ENCODE assay signal across 8 cellular contexts in the genomic region with DNA sequence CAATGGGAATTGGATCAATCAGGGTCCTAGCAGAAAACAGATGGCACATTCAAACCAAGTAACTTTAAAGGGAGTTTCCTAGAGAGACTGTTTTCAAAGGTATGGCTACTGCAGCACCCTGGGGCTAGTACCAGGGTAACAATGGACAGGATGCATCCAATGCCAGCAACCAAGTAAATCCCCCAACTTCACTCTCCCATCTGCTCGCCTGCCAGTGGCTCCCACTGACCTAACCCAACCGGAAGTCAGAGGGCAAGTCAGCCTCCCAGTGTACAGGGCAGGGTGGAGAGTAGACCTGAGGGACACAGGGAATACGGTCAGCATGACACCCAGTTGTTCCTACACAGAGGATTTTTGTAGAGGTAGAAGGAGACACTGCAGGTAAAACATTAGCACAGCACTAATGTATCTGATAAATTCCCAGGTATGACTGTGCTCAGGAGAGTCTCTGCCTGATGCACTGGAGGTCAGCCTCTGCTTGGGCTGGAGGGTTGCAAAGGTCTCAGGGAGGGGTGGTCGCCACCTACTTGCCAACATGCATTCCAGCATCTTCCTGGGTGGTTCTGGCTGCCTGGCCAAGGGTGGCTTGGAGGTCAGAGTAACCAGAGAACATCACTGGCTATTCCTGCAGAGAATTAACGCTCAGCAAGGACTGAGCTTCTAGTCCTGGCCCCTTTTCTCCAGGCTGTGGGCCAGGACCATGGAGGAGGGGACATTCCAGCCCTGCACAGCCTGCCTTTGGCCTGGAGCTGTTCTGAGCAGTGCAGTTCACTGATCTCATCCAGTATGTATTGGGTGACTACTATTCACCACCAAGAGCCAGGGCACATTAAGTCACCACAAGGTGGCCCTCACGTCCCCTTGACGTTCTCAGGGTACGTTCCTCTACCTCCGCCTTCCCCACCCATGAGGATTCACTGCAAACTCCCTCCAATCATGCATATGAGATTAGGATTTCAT. TPM values are rescaled to one million over a fixed set of nuclear protein-coding genes. Genes with fewer than 3 reads are reported as not detected.
DNase-seq lines count a peak whose midpoint lies in the region; ATAC-seq and TF ChIP-seq lines count a peak whose summit lies in the region.

No MANE protein-coding gene starts in this region.

- 0 out of 2 replicates have a peak, but pooled peaks cover 7% of the 10 kb centered on the region for H4K20me1 ChIP-seq in PC-3 (ENCODE audit: low read length)

- no peak for TF ChIP-seq POLR2A in stomach (IDR thresholded peaks at IDR 0.05)

- TF ChIP-seq CTCF in AG04449 (IDR thresholded peaks at IDR 0.05; ENCODE audit: insufficient read depth, low read length, missing control alignments) (no peak), GM12873 (IDR thresholded peaks at IDR 0.05; ENCODE audit: insufficient read depth, low read depth, low read length, missing control alignments) (peak; percentile 53), PC-3 (conservative IDR thresholded peaks at IDR 0.05; ENCODE audit: low read depth, low read length) (peak; percentile 46), fibroblast of mammary gland (conservative IDR thresholded peaks at IDR 0.05; ENCODE audit: control insufficient read depth, insufficient read depth, low read depth, low read length) (peak; percentile 13), stomach (IDR thresholded peaks at IDR 0.05) (no peak)

- H3K27me3 ChIP-seq in PC-3 (ENCODE audit: low read length) (no peaks in the 10 kb centered on the region), stomach (peaks cover 3 to 46% (median 5%) of the 10 kb centered on the region in 3 donors)

- H3K4me3 ChIP-seq in AG04449 (ENCODE audit: low read depth, low read length) (no peak overlapping the region), PC-3 (ENCODE audit: low read length) (no peak overlapping the region), fibroblast of mammary gland (ENCODE audit: control insufficient read depth, low read depth, low read length) (no peak overlapping the region), stomach (no peak overlapping the region)

- H3K9me3 ChIP-seq in PC-3 (ENCODE audit: low read length), result no peaks in the 10 kb centered on the region
- no peaks in the 10 kb centered on the region for H3K9me3 ChIP-seq in stomach

- H2AFZ ChIP-seq in PC-3 (ENCODE audit: low read length), result no peak overlapping the region

- H3K9me2 ChIP-seq in PC-3 (replicated peaks; ENCODE audit: low read length), result no peaks in the 10 kb centered on the region

- POLR2A ChIA-PET in AG04449 (lab: Yijun Ruan, JAX) (no interaction called here), PC-3 (lab: Charles Lee; ENCODE audit: unreplicated experiment) (no interaction called here)

- ATAC-seq in PC-3 (no peak), GM19035 (IDR thresholded peaks at IDR 0.05; ENCODE audit: unreplicated experiment) (no peak)

- no TSS peak for BruUV-seq in PC-3 (replicated peaks; lab: Mats Ljungman, UMichigan)

- no peak overlapping the region; the same call in 1 of the 2 replicates for H3K9ac ChIP-seq in PC-3 (ENCODE audit: low read length)

- intact Hi-C loops in PC-3 (cut with micrococcal nuclease) (loop anchor here (2.0 kb wide), 1 partner anchor 35 kb away; no protein-coding TSS in a partner anchor), stomach (cut with DNase I; ENCODE audit: low total_unique reads) (no loop called here)

- H3K36me3 ChIP-seq in PC-3 (ENCODE audit: low read depth, low read length) (peaks cover 29% of the 10 kb centered on the region), stomach (peaks cover 0 to 7% (median 0%) of the 10 kb centered on the region in 4 donors)

- no peaks in the 10 kb centered on the region for H3F3A ChIP-seq in PC-3 (ENCODE audit: low read length, unreplicated experiment)

- peaks cover 46% of the 10 kb centered on the region for H3K4me1 ChIP-seq in PC-3 (ENCODE audit: insufficient read depth, low read length)
- peaks cover 2 to 28% (median 15%) of the 10 kb centered on the region in 4 donors for H3K4me1 ChIP-seq in stomach

- CTCF ChIA-PET in AG04449 (lab: Yijun Ruan, JAX), result interaction anchor here (1.0 to 3.7 kb wide), 18 partner anchors 9 to 657 kb away, joined by 3 to 37 read pairs (median 8); partner anchors contain the start of gene SMIM12
- CTCF ChIA-PET in PC-3 (lab: Charles Lee), result interaction anchor here (0.6 to 0.9 kb wide), 3 partner anchors 41 to 144 kb away, joined by 3 to 4 read pairs (median 3); no protein-coding TSS in a partner anchor

- no peak for TF ChIP-seq EP300 in stomach (IDR thresholded peaks at IDR 0.05)

- DNase-seq in AG04449 (ENCODE audit: low read depth, low spot score), result peak; percentile 9
- no peak for DNase-seq in PC-3
- peak; percentile 18 for DNase-seq in fibroblast of mammary gland (ENCODE audit: low read depth)
- no peak for DNase-seq in stimulated activated CD4-positive, alpha-beta T cell treated with anti-CD3 and anti-CD28 coated beads, Interleukin-4, amount 100 ng/mL, for 24 hours
- no peak for DNase-seq in COLO829 (ENCODE audit: low spot score)
- DNase-seq in stomach, result no peak

- no peak overlapping the region for H3K4me2 ChIP-seq in PC-3 (ENCODE audit: low read length)

- H3K79me2 ChIP-seq in PC-3 (ENCODE audit: low read length), result peaks cover 31% of the 10 kb centered on the region

- H3K27ac ChIP-seq in PC-3 (ENCODE audit: low read length), result peak overlapping the region; percentile 80
- no peak overlapping the region for H3K27ac ChIP-seq in stomach

- WGBS in stomach, 5 donors, result 43 to 60% (median 52%) methylated on average over 8 to 9 of the region's 9 CpGs

RNA-seq across cellular contexts. Expression of gene GJA4, which starts 5.1 kb away (rescaled TPM):
- not detected in 2 replicates for total RNA-seq in PC-3 (2014; rRNA removed)
- 1 to 10 TPM in 3 of 5 donors, not detected in 2; 1.7 to 4.8 (median 2.3) TPM for total RNA-seq in stomach
- polyA plus RNA-seq in stomach, result 1 to 10 TPM; 2.2 to 2.9 (median 2.6) TPM

RNA-seq across cellular contexts. Expression of gene GJB3, which starts 6.7 kb away (rescaled TPM):
- 89.9 and 97.9 TPM in 2 replicates for total RNA-seq in PC-3 (2014; rRNA removed)
- 1 to 10 TPM in 3 of 5 donors, under 1 TPM in 1, not detected in 1; 0.58 to 2.8 (median 1.8) TPM for total RNA-seq in stomach
- polyA plus RNA-seq in stomach, result 10 to 100 TPM in 1 of 3 donors, 1 to 10 TPM in 2; 1.8 to 32.3 (median 3.1) TPM

RNA-seq across cellular contexts. Expression of gene GJB4, which starts 28.2 kb away (rescaled TPM):
- total RNA-seq in PC-3 (2014; rRNA removed), result 0.12 TPM in 1 of 2 replicates, not detected in the other
- total RNA-seq in stomach, result under 1 TPM in 1 of 5 donors, not detected in 4; 0.18 TPM
- 1 to 10 TPM in 1 of 3 donors, under 1 TPM in 1, not detected in 1; 0.06 to 1.2 TPM for polyA plus RNA-seq in stomach

RNA-seq across cellular contexts. Expression of gene GJB5, which starts 32.9 kb away (rescaled TPM):
- total RNA-seq in PC-3 (2014; rRNA removed), result 7.2 and 8.1 TPM in 2 replicates
- total RNA-seq in stomach, result under 1 TPM in 1 of 5 donors, not detected in 4; 0.37 TPM
- 10 to 100 TPM in 1 of 3 donors, not detected in 2; 23.9 TPM for polyA plus RNA-seq in stomach

Comparison
In these comparisons a context has a peak if more than half of its experiments do, and no peak if none do; other contexts are left out.
1. DNase-seq: peak in AG04449 (single experiment) and fibroblast of mammary gland (single experiment); none in PC-3 (single experiment), stimulated activated CD4-positive, alpha-beta T cell treated with anti-CD3 and anti-CD28 coated beads, Interleukin-4, amount 100 ng/mL, for 24 hours (single experiment), COLO829 (single experiment) and stomach (single experiment).
2. CTCF ChIP-seq: peak in GM12873 (single experiment), PC-3 (single experiment) and fibroblast of mammary gland (single experiment); none in AG04449 (single experiment) and stomach (0 of 7).
3. RNA of gene GJB3, which starts 6.7 kb away (total RNA-seq): 89.9 to 97.9 TPM in PC-3; 0.58 to 2.8 TPM in stomach; every median in the first group is over 10 times any median in the second.